In the genomic region with DNA sequence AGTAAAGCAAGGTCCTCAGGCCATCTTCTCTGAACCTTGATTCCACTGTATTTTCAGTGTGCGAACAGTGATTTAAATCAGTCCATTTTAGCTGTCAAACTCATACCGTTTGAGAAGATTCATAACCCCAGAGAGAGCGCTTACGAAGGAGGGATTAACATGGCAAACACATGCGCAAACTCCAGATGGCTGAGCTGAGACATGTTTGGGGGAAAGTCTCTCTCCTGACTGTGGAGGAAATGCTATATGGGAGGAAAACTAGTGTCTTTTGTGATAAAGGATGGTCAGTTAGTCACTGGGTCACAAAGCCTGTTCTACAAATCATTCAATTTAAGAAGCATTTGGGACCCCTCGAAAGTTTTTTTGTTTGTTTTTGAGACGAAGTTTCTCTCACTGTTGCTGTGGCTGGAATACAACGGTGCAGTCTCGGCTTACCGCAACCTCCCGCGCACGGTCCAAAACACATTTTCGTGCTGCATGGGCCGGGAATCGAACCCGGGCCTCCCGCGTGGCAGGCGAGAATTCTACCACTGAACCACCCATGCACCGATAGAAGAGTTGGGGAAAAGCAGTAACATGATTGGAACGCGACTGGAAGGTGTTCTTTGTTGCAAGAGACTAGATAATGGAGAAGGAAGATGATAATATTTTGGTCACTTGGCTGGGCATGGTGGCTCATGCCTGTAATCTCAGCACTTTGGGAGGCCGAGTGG, we compare ENCODE assay signal across 1 cellular context.
TF ChIP-seq lines count a peak whose summit lies in the region.

No MANE protein-coding gene starts in this region.

TF ChIP-seq in K562, 482 proteins besides CTCF, POLR2A, EP300 and RAD21 (continued from another document and continues in another):
- TF ChIP-seq, protein P1, sequence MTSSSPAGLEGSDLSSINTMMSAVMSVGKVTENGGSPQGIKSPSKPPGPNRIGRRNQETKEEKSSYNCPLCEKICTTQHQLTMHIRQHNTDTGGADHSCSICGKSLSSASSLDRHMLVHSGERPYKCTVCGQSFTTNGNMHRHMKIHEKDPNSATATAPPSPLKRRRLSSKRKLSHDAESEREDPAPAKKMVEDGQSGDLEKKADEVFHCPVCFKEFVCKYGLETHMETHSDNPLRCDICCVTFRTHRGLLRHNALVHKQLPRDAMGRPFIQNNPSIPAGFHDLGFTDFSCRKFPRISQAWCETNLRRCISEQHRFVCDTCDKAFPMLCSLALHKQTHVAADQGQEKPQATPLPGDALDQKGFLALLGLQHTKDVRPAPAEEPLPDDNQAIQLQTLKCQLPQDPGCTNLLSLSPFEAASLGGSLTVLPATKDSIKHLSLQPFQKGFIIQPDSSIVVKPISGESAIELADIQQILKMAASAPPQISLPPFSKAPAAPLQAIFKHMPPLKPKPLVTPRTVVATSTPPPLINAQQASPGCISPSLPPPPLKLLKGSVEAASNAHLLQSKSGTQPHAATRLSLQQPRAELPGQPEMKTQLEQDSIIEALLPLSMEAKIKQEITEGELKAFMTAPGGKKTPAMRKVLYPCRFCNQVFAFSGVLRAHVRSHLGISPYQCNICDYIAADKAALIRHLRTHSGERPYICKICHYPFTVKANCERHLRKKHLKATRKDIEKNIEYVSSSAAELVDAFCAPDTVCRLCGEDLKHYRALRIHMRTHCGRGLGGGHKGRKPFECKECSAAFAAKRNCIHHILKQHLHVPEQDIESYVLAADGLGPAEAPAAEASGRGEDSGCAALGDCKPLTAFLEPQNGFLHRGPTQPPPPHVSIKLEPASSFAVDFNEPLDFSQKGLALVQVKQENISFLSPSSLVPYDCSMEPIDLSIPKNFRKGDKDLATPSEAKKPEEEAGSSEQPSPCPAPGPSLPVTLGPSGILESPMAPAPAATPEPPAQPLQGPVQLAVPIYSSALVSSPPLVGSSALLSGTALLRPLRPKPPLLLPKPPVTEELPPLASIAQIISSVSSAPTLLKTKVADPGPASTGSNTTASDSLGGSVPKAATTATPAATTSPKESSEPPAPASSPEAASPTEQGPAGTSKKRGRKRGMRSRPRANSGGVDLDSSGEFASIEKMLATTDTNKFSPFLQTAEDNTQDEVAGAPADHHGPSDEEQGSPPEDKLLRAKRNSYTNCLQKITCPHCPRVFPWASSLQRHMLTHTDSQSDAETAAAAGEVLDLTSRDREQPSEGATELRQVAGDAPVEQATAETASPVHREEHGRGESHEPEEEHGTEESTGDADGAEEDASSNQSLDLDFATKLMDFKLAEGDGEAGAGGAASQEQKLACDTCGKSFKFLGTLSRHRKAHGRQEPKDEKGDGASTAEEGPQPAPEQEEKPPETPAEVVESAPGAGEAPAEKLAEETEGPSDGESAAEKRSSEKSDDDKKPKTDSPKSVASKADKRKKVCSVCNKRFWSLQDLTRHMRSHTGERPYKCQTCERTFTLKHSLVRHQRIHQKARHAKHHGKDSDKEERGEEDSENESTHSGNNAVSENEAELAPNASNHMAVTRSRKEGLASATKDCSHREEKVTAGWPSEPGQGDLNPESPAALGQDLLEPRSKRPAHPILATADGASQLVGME (CRISPR knock-in tag; IDR thresholded peaks at IDR 0.05), result no peak
- TF ChIP-seq ZNF174 (CRISPR knock-in tag; IDR thresholded peaks at IDR 0.05) (no peak), CBX5 (IDR thresholded peaks at IDR 0.05; ENCODE audit: borderline replicate concordance, low read depth) (no peak), HDAC6 (IDR thresholded peaks at IDR 0.05; ENCODE audit: low read depth, low read length) (no peak), ZNF699 (CRISPR knock-in tag; IDR thresholded peaks at IDR 0.05; ENCODE audit: insufficient replicate concordance) (no peak), SIRT6 (IDR thresholded peaks at IDR 0.05; ENCODE audit: low read depth, low read length) (no peak), SIX5 (IDR thresholded peaks at IDR 0.05; ENCODE audit: borderline replicate concordance in 1 of 2, insufficient read depth in 1 of 2, low read depth in 1 of 2, low read length in 2 of 2) (no peak), FOXK2 (conservative IDR thresholded peaks at IDR 0.05 in 1 of 2, IDR thresholded peaks at IDR 0.05 in 1 of 2; ENCODE audit: low read depth in 2 of 2) (no peak), NR4A1 (CRISPR knock-in tag; IDR thresholded peaks at IDR 0.05) (no peak), NR4A1 (tag; IDR thresholded peaks at IDR 0.05) (no peak), EGR1 (conservative IDR thresholded peaks at IDR 0.05) (peak; percentile 70), PHF21A (IDR thresholded peaks at IDR 0.05; ENCODE audit: borderline replicate concordance, low read depth) (0 out of 2 replicates have a peak, but pooled peaks have one; percentile 62), NFE2L1 (tag; IDR thresholded peaks at IDR 0.05; ENCODE audit: borderline replicate concordance, low read depth) (no peak), RBM25 (IDR thresholded peaks at IDR 0.05; ENCODE audit: low read depth, low read length, severe bottlenecking) (no peak), DMBX1 (CRISPR knock-in tag; IDR thresholded peaks at IDR 0.05; ENCODE audit: borderline replicate concordance) (no peak), ZNF134 (CRISPR knock-in tag; conservative IDR thresholded peaks at IDR 0.05) (no peak), TAF9B (IDR thresholded peaks at IDR 0.05; ENCODE audit: partially characterized antibody) (no peak), NFRKB (IDR thresholded peaks at IDR 0.05; ENCODE audit: low read depth) (no peak), CHD2 (IDR thresholded peaks at IDR 0.05; ENCODE audit: low read depth, low read length) (0 out of 2 replicates have a peak, but pooled peaks have one; percentile 29), NFYB (IDR thresholded peaks at IDR 0.05; ENCODE audit: extremely low read depth, insufficient read length) (no peak), HNRNPUL1 (IDR thresholded peaks at IDR 0.05; ENCODE audit: low read length) (no peak), JUN (IDR thresholded peaks at IDR 0.05; ENCODE audit: borderline replicate concordance, low read depth, low read length) (no peak), JUN (CRISPR knock-in tag; IDR thresholded peaks at IDR 0.05; ENCODE audit: borderline replicate concordance) (no peak), PHF20 (IDR thresholded peaks at IDR 0.05; ENCODE audit: partially characterized antibody) (peak; percentile 22), SRSF3 (IDR thresholded peaks at IDR 0.05; ENCODE audit: insufficient read depth, low read length) (no peak), POU5F1 (IDR thresholded peaks at IDR 0.05; ENCODE audit: borderline replicate concordance, low read depth, low read length, partially characterized antibody) (no peak), ZNF584 (CRISPR knock-in tag; IDR thresholded peaks at IDR 0.05; ENCODE audit: low read depth) (no peak), STAT5B (CRISPR knock-in tag; IDR thresholded peaks at IDR 0.05) (no peak), MAFF (IDR thresholded peaks at IDR 0.05; ENCODE audit: low read length) (no peak), NCOA1 (IDR thresholded peaks at IDR 0.05; ENCODE audit: low read depth) (no peak), CBFB (CRISPR knock-in tag; IDR thresholded peaks at IDR 0.05) (0 out of 2 replicates have a peak, but pooled peaks have one; percentile 71), TRIM28 (IDR thresholded peaks at IDR 0.05) (no peak), ZNF239 (CRISPR knock-in tag; IDR thresholded peaks at IDR 0.05) (no peak), ZKSCAN1 (IDR thresholded peaks at IDR 0.05; ENCODE audit: low read depth, low read length) (no peak), PHF8 (IDR thresholded peaks at IDR 0.05; ENCODE audit: borderline replicate concordance, low read length) (no peak), ILK (tag; IDR thresholded peaks at IDR 0.05; ENCODE audit: borderline replicate concordance, low read depth) (no peak), COPS2 (conservative IDR thresholded peaks at IDR 0.05) (no peak), GABPA (tag; conservative IDR thresholded peaks at IDR 0.05; ENCODE audit: low read depth) (no peak), PURB (CRISPR knock-in tag; IDR thresholded peaks at IDR 0.05; ENCODE audit: low read depth) (no peak), E2F3 (CRISPR knock-in tag; IDR thresholded peaks at IDR 0.05) (no peak)
- TF ChIP-seq, protein P2, sequence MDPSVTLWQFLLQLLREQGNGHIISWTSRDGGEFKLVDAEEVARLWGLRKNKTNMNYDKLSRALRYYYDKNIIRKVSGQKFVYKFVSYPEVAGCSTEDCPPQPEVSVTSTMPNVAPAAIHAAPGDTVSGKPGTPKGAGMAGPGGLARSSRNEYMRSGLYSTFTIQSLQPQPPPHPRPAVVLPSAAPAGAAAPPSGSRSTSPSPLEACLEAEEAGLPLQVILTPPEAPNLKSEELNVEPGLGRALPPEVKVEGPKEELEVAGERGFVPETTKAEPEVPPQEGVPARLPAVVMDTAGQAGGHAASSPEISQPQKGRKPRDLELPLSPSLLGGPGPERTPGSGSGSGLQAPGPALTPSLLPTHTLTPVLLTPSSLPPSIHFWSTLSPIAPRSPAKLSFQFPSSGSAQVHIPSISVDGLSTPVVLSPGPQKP (CRISPR knock-in tag; IDR thresholded peaks at IDR 0.05), result no peak
- TF ChIP-seq, protein P3, sequence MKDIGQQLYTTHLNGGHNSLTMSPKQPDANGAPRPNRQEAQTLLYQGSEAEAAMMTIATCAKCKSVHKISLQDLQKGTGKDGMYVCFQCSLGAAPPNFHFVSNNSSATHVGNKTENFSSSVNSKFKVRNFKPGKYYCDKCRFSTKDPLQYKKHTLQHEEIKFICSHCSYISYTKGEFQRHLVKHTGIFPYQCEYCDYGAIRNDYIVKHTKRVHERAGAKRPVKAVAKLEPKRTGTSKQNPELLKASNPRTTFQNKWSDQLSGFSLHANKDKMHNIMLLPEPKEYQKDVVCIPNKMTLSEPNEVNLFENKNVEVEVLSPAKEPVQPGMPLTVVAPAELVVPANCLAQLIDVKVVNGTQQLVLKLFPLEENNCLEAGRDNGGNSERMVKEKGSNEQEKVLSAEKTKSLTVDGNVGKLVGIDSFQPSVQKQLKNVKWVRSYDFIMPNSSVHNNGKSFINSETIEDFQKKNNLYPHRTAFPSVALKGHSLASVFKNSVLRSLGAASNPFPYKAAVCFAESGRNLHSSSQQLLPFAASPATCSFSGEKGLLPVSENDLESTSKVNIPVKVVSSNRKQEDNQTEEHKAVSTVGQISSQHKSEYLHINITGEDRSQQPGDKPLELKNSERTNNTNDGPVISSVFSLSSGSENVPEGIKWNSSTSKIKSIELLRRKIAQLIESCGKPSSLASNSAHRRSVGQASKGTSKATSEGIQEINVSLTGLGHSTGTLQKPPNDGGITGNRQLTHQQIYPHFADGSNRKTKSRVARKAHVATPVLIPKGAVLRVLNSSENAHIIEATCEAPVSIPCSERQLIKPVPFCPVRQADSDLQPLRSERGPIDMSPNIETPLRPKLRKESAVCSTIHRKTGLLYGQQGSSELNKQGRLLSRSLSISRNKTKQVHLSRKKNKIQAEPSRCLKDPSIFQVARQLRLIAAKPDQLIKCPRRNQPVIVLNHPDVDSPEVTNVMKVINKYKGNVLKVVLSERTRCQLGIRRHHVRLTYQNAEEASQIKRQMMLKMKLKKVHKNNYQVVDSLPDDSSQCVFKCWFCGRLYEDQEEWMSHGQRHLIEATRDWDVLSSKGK (CRISPR knock-in tag; IDR thresholded peaks at IDR 0.05), result no peak
- TF ChIP-seq, protein P4, sequence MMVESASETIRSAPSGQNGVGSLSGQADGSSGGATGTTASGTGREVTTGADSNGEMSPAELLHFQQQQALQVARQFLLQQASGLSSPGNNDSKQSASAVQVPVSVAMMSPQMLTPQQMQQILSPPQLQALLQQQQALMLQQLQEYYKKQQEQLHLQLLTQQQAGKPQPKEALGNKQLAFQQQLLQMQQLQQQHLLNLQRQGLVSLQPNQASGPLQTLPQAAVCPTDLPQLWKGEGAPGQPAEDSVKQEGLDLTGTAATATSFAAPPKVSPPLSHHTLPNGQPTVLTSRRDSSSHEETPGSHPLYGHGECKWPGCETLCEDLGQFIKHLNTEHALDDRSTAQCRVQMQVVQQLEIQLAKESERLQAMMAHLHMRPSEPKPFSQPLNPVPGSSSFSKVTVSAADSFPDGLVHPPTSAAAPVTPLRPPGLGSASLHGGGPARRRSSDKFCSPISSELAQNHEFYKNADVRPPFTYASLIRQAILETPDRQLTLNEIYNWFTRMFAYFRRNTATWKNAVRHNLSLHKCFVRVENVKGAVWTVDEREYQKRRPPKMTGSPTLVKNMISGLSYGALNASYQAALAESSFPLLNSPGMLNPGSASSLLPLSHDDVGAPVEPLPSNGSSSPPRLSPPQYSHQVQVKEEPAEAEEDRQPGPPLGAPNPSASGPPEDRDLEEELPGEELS (CRISPR knock-in tag; IDR thresholded peaks at IDR 0.05; ENCODE audit: borderline replicate concordance), result no peak
- TF ChIP-seq, protein P5, sequence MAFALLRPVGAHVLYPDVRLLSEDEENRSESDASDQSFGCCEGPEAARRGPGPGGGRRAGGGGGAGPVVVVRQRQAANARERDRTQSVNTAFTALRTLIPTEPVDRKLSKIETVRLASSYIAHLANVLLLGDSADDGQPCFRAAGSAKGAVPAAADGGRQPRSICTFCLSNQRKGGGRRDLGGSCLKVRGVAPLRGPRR (CRISPR knock-in tag; IDR thresholded peaks at IDR 0.05), result no peak
- TF ChIP-seq, protein P6, sequence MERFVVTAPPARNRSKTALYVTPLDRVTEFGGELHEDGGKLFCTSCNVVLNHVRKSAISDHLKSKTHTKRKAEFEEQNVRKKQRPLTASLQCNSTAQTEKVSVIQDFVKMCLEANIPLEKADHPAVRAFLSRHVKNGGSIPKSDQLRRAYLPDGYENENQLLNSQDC (CRISPR knock-in tag; IDR thresholded peaks at IDR 0.05), result no peak
- TF ChIP-seq, protein P7, sequence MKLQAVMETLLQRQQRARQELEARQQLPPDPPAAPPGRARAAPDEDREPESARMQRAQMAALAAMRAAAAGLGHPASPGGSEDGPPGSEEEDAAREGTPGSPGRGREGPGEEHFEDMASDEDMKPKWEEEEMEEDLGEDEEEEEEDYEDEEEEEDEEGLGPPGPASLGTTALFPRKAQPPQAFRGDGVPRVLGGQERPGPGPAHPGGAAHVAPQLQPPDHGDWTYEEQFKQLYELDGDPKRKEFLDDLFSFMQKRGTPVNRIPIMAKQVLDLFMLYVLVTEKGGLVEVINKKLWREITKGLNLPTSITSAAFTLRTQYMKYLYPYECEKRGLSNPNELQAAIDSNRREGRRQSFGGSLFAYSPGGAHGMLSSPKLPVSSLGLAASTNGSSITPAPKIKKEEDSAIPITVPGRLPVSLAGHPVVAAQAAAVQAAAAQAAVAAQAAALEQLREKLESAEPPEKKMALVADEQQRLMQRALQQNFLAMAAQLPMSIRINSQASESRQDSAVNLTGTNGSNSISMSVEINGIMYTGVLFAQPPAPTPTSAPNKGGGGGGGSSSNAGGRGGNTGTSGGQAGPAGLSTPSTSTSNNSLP (IDR thresholded peaks at IDR 0.05; ENCODE audit: borderline replicate concordance, low read depth, low read length), result no peak
- TF ChIP-seq, protein P8, sequence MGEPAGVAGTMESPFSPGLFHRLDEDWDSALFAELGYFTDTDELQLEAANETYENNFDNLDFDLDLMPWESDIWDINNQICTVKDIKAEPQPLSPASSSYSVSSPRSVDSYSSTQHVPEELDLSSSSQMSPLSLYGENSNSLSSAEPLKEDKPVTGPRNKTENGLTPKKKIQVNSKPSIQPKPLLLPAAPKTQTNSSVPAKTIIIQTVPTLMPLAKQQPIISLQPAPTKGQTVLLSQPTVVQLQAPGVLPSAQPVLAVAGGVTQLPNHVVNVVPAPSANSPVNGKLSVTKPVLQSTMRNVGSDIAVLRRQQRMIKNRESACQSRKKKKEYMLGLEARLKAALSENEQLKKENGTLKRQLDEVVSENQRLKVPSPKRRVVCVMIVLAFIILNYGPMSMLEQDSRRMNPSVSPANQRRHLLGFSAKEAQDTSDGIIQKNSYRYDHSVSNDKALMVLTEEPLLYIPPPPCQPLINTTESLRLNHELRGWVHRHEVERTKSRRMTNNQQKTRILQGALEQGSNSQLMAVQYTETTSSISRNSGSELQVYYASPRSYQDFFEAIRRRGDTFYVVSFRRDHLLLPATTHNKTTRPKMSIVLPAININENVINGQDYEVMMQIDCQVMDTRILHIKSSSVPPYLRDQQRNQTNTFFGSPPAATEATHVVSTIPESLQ (CRISPR knock-in tag; IDR thresholded peaks at IDR 0.05), result no peak
